8 cellular contexts compared by ENCODE assay signal in the genomic region with DNA sequence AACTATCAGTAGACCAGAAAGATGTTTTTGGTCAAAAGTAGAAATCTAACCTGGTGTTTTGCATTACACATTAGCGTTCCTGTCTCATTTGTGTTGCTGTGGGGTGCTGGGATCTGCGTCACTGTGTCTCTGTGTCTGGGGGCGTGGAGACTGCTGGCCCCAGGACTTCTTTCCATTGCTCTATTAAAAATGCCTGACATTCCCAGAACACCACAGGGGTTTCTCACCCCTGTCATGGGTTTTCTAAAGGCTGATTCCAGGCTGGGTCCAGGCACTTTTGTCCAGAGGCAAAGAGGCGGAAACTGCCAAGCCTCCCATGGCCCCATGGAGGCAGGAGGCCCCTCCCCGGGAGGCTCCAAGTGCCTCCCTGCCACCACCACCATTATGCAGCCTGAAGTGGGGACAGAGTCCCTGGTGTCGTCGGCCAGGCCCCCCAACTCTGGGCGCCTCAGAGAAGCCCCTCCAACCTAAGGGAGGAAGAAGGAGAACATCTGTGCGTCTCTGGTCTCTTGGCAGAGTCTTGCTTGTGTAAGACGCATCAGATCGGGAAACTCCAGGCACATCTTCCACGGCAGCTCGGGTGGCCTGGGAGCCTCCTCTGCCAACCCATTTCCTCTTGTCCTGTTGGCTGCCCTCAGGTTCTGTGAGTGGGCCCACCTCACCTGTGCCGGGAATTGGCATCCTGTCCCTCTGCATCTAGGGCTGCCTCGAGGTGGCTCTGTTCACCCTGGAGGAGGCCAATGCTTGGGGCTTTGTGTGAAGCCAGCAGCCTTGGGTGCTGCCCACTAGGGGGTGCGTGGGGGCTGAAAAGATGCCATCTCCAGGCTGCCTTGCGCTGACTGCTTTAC. TPM values are rescaled to one million over a fixed set of nuclear protein-coding genes. Genes with fewer than 3 reads are reported as not detected.
DNase-seq lines count a peak whose midpoint lies in the region; ATAC-seq and TF ChIP-seq lines count a peak whose summit lies in the region.

No MANE protein-coding gene starts in this region.

- no peaks in the 10 kb centered on the region for H4K20me1 ChIP-seq in Loucy (ENCODE audit: insufficient read depth, low read length, poor library complexity, severe bottlenecking)

- ATAC-seq in activated CD8-positive, alpha-beta memory T cell treated with anti-CD3 and anti-CD28 coated beads, Interleukin-2, amount 10 ng/mL, durations not matched to agents 7 days and 5 days, result peak; percentile 45
- peak; percentile 84 for ATAC-seq in activated CD8-positive, alpha-beta T cell treated with anti-CD3 and anti-CD28 coated beads for 36 hours
- peak; percentile 78 for ATAC-seq in left lung
- ATAC-seq in GM19035 (IDR thresholded peaks at IDR 0.05; ENCODE audit: unreplicated experiment), result no peak

- H3K27ac Mint-ChIP-seq in activated CD8-positive, alpha-beta memory T cell treated with anti-CD3 and anti-CD28 coated beads, Interleukin-2, amount 10 ng/mL, durations not matched to agents 7 days and 5 days, result no peak overlapping the region
- H3K27ac Mint-ChIP-seq in activated CD8-positive, alpha-beta T cell treated with anti-CD3 and anti-CD28 coated beads for 36 hours, result no peak overlapping the region

- H3K79me2 ChIP-seq in Loucy (ENCODE audit: insufficient read depth, low read length), result no peaks in the 10 kb centered on the region

- no peaks in the 10 kb centered on the region for H3K9me2 ChIP-seq in Loucy (replicated peaks; ENCODE audit: low read depth, low read length)

- H3K9ac ChIP-seq in Loucy (ENCODE audit: low read depth, low read length, poor library complexity, severe bottlenecking), result no peak overlapping the region

- TF ChIP-seq CTCF in Loucy (conservative IDR thresholded peaks at IDR 0.05; ENCODE audit: low read length), result peak; percentile 95
- TF ChIP-seq CTCF in activated CD8-positive, alpha-beta T cell treated with anti-CD3 and anti-CD28 coated beads for 36 hours (IDR thresholded peaks at IDR 0.05), result peak; percentile 22
- TF ChIP-seq CTCF in left lung (IDR thresholded peaks at IDR 0.05), result peak in 1 of 2 donors; percentile 8

- no peaks in the 10 kb centered on the region for H3K9me3 ChIP-seq in Loucy (ENCODE audit: insufficient read depth, low read depth, low read length)
- H3K9me3 ChIP-seq in left lung, result no peaks in the 10 kb centered on the region

- H3K36me3 ChIP-seq in Loucy (ENCODE audit: insufficient read depth, low read length), result no peaks in the 10 kb centered on the region
- no peaks in the 10 kb centered on the region for H3K36me3 ChIP-seq in left lung

- H3F3A ChIP-seq in Loucy (ENCODE audit: low read depth), result no peaks in the 10 kb centered on the region

- POLR2A ChIA-PET in activated CD8-positive, alpha-beta T cell treated with anti-CD3 and anti-CD28 coated beads for 36 hours (lab: Charles Lee), result no interaction called here

- no peak overlapping the region for H3K27ac ChIP-seq in left lung

- H3K9me3 Mint-ChIP-seq in activated CD8-positive, alpha-beta memory T cell treated with anti-CD3 and anti-CD28 coated beads, Interleukin-2, amount 10 ng/mL, durations not matched to agents 7 days and 5 days (ENCODE audit: low read depth), result no peaks in the 10 kb centered on the region
- no peaks in the 10 kb centered on the region for H3K9me3 Mint-ChIP-seq in activated CD8-positive, alpha-beta T cell treated with anti-CD3 and anti-CD28 coated beads for 36 hours

- no peak overlapping the region for H3K4me2 ChIP-seq in Loucy (ENCODE audit: low read depth, low read length, poor library complexity, severe bottlenecking)

- H3K27me3 ChIP-seq in Loucy (ENCODE audit: insufficient read depth, low read length, poor library complexity, severe bottlenecking), result no peaks in the 10 kb centered on the region
- H3K27me3 ChIP-seq in left lung, result peaks cover 0 to 65% of the 10 kb centered on the region in 2 donors

- no peaks in the 10 kb centered on the region for H3K4me1 Mint-ChIP-seq in activated CD8-positive, alpha-beta memory T cell treated with anti-CD3 and anti-CD28 coated beads, Interleukin-2, amount 10 ng/mL, durations not matched to agents 7 days and 5 days
- no peaks in the 10 kb centered on the region for H3K4me1 Mint-ChIP-seq in activated CD8-positive, alpha-beta T cell treated with anti-CD3 and anti-CD28 coated beads for 36 hours (ENCODE audit: low read depth)

- intact Hi-C loops in activated CD8-positive, alpha-beta T cell treated with anti-CD3 and anti-CD28 coated beads for 36 hours (cut with micrococcal nuclease), result no loop called here
- intact Hi-C loops in left lung (cut with DNase I), result no loop called here

- H3K27me3 Mint-ChIP-seq in activated CD8-positive, alpha-beta memory T cell treated with anti-CD3 and anti-CD28 coated beads, Interleukin-2, amount 10 ng/mL, durations not matched to agents 7 days and 5 days, result peaks cover 3% of the 10 kb centered on the region
- peaks cover 13% of the 10 kb centered on the region for H3K27me3 Mint-ChIP-seq in activated CD8-positive, alpha-beta T cell treated with anti-CD3 and anti-CD28 coated beads for 36 hours

- DNase-seq in activated CD8-positive, alpha-beta memory T cell treated with anti-CD3 and anti-CD28 coated beads, Interleukin-2, amount 10 ng/mL, durations not matched to agents 7 days and 5 days, result no peak
- no peak for DNase-seq in activated CD8-positive, alpha-beta memory T cell treated with anti-CD3 and anti-CD28 coated beads, Interleukin-2, amount 50 U/mL, for 48 hours
- peak; percentile 52 for DNase-seq in activated CD8-positive, alpha-beta T cell treated with anti-CD3 and anti-CD28 coated beads for 36 hours
- DNase-seq in left lung (no peak), NCI-H146 treated with DMSO at 0.1 percent for 48 hours (lab: John Stamatoyannopoulos, UW; ENCODE audit: unreplicated experiment) (no peak), NCI-H748 (lab: John Stamatoyannopoulos, UW; ENCODE audit: unreplicated experiment) (no peak)

- CTCF ChIA-PET in activated CD8-positive, alpha-beta memory T cell treated with anti-CD3 and anti-CD28 coated beads, Interleukin-2, amount 10 ng/mL, durations not matched to agents 7 days and 5 days (lab: Charles Lee), result no interaction called here
- CTCF ChIA-PET in activated CD8-positive, alpha-beta T cell treated with anti-CD3 and anti-CD28 coated beads for 36 hours (lab: Charles Lee), result interaction anchor here (1.2 kb wide), 1 partner anchor 12 kb away, joined by 3 read pairs; no protein-coding TSS in a partner anchor

- H3K4me1 ChIP-seq in Loucy (ENCODE audit: insufficient read depth, low read length, poor library complexity, severe bottlenecking), result peaks cover 21% of the 10 kb centered on the region
- H3K4me1 ChIP-seq in left lung, result no peaks in the 10 kb centered on the region

- H2AFZ ChIP-seq in Loucy (ENCODE audit: low read length), result no peak overlapping the region

- H3K4me3 ChIP-seq in Loucy (ENCODE audit: low read length, poor library complexity, severe bottlenecking) (no peak overlapping the region), left lung (no peak overlapping the region)

- no peak overlapping the region for H3K4me3 Mint-ChIP-seq in activated CD8-positive, alpha-beta memory T cell treated with anti-CD3 and anti-CD28 coated beads, Interleukin-2, amount 10 ng/mL, durations not matched to agents 7 days and 5 days
- H3K4me3 Mint-ChIP-seq in activated CD8-positive, alpha-beta T cell treated with anti-CD3 and anti-CD28 coated beads for 36 hours, result no peak overlapping the region

- H3K36me3 Mint-ChIP-seq in activated CD8-positive, alpha-beta memory T cell treated with anti-CD3 and anti-CD28 coated beads, Interleukin-2, amount 10 ng/mL, durations not matched to agents 7 days and 5 days, result no peaks in the 10 kb centered on the region
- no peaks in the 10 kb centered on the region for H3K36me3 Mint-ChIP-seq in activated CD8-positive, alpha-beta T cell treated with anti-CD3 and anti-CD28 coated beads for 36 hours (ENCODE audit: low read depth)

RNA-seq across cellular contexts. Expression of gene PLEKHG4B, which starts 13.8 kb away (rescaled TPM):
- not detected for total RNA-seq in activated CD8-positive, alpha-beta memory T cell treated with anti-CD3 and anti-CD28 coated beads, Interleukin-2, amount 10 ng/mL, durations not matched to agents 7 days and 5 days
- total RNA-seq in activated CD8-positive, alpha-beta T cell treated with anti-CD3 and anti-CD28 coated beads for 36 hours, result not detected
- total RNA-seq in left lung, result 1 to 10 TPM; 1.2 TPM
